8 cellular contexts compared by ENCODE assay signal in genomic region chr7:127107601-127108007, GRCh38.
DNase-seq lines count a peak whose midpoint lies in the region; ATAC-seq, FAIRE-seq and TF ChIP-seq lines count a peak whose summit lies in the region.

No MANE protein-coding gene starts in this region.

- H4K20me1 ChIP-seq in OCI-LY1 (ENCODE audit: insufficient read depth, low read length), result no peaks in the 10 kb centered on the region

- H2AFZ ChIP-seq in OCI-LY1 (ENCODE audit: low read length), result no peak overlapping the region

- H3K4me1 ChIP-seq in OCI-LY1 (ENCODE audit: insufficient read depth, low read length, severe bottlenecking), result no peaks in the 10 kb centered on the region
- no peaks in the 10 kb centered on the region for H3K4me1 ChIP-seq in left lung
- H3K4me1 ChIP-seq in ascending aorta, result no peaks in the 10 kb centered on the region

- FAIRE-seq in urothelium cell line (lab: Jason Lieb, UNC), result no peak

- intact Hi-C loops in left lung (cut with DNase I) (no loop called here), ascending aorta (cut with DNase I) (no loop called here)

- H3K36me3 ChIP-seq in OCI-LY1 (ENCODE audit: insufficient read depth, low read length), result no peaks in the 10 kb centered on the region
- H3K36me3 ChIP-seq in left lung, result no peaks in the 10 kb centered on the region
- H3K36me3 ChIP-seq in ascending aorta, result no peaks in the 10 kb centered on the region

- H3K27me3 Mint-ChIP-seq in brain, result peaks cover 12% of the 10 kb centered on the region

- H3K9me3 Mint-ChIP-seq in brain, result peaks cover 0 to 6% (median 0%) of the 10 kb centered on the region in 5 experiments

- H3K4me3 ChIP-seq in OCI-LY1 (ENCODE audit: low read depth, low read length, poor library complexity, severe bottlenecking) (no peak overlapping the region), left lung (no peak overlapping the region), ascending aorta (no peak overlapping the region)

- peak overlapping the region in 1 of 5 experiments; percentile 5 for H3K4me3 Mint-ChIP-seq in brain

- ATAC-seq in HG03097 (IDR thresholded peaks at IDR 0.05; ENCODE audit: low FRiP score, unreplicated experiment) (peak; percentile 85), left lung (peak; percentile 85)

- H3K4me2 ChIP-seq in OCI-LY1 (ENCODE audit: low read length), result no peak overlapping the region

- H3K27ac Mint-ChIP-seq in brain, result no peak overlapping the region

- H3K9me2 ChIP-seq in OCI-LY1 (ENCODE audit: low read depth, low read length), result no peaks in the 10 kb centered on the region

- no peak overlapping the region for H3K27ac ChIP-seq in OCI-LY1 (ENCODE audit: low read depth, low read length, poor library complexity, severe bottlenecking)
- H3K27ac ChIP-seq in left lung, result no peak overlapping the region
- H3K27ac ChIP-seq in ascending aorta, result no peak overlapping the region

- no peaks in the 10 kb centered on the region for H3K79me2 ChIP-seq in OCI-LY1 (ENCODE audit: insufficient read depth, low read length)

- TF ChIP-seq CTCF in OCI-LY1 (IDR thresholded peaks at IDR 0.05; ENCODE audit: low read length) (peak; percentile 99), brain (conservative IDR thresholded peaks at IDR 0.05) (peak; percentile 61 to 75), left lung (IDR thresholded peaks at IDR 0.05) (peak in 1 of 2 donors; percentile 25), ascending aorta (IDR thresholded peaks at IDR 0.05) (no peak)

- H3F3A ChIP-seq in OCI-LY1 (ENCODE audit: insufficient read depth, low read length), result no peaks in the 10 kb centered on the region

- peaks cover 5% of the 10 kb centered on the region for H3K36me3 Mint-ChIP-seq in brain

- no peaks in the 10 kb centered on the region for H3K4me1 Mint-ChIP-seq in brain

- no peak overlapping the region for H3K9ac ChIP-seq in OCI-LY1 (ENCODE audit: low read length)

- DNase-seq in DMS114 treated with DMSO at 0.1 percent for 48 hours (lab: John Stamatoyannopoulos, UW; ENCODE audit: unreplicated experiment), result peak; percentile 0
- DNase-seq in GM19240 (ENCODE audit: insufficient read length, low spot score), result peak; percentile 24
- DNase-seq in left lung, result no peak
- peak; percentile 38 for DNase-seq in urothelium cell line (ENCODE audit: low spot score)
- DNase-seq in ascending aorta (ENCODE audit: low spot score in 2 of 2), result no peak

- H3K27me3 ChIP-seq in OCI-LY1 (ENCODE audit: insufficient read depth, low read length) (no peaks in the 10 kb centered on the region), left lung (peaks cover 0 to 5% of the 10 kb centered on the region in 2 donors), ascending aorta (no peaks in the 10 kb centered on the region)

- no peaks in the 10 kb centered on the region for H3K9me3 ChIP-seq in OCI-LY1 (ENCODE audit: low read length)
- H3K9me3 ChIP-seq in left lung, result peaks cover 0 to under 1% of the 10 kb centered on the region in 2 donors
- no peaks in the 10 kb centered on the region for H3K9me3 ChIP-seq in ascending aorta

Comparison
In these comparisons a context has a peak if more than half of its experiments do, and no peak if none do; other contexts are left out.
1. DNase-seq: peak in DMS114 treated with DMSO at 0.1 percent for 48 hours (single experiment), GM19240 (single experiment) and urothelium cell line (single experiment); none in left lung (0 of 2) and ascending aorta (0 of 2).
2. CTCF ChIP-seq: peak in OCI-LY1 (single experiment) and brain (2 of 2); none in ascending aorta (0 of 3).